In the genomic region with DNA sequence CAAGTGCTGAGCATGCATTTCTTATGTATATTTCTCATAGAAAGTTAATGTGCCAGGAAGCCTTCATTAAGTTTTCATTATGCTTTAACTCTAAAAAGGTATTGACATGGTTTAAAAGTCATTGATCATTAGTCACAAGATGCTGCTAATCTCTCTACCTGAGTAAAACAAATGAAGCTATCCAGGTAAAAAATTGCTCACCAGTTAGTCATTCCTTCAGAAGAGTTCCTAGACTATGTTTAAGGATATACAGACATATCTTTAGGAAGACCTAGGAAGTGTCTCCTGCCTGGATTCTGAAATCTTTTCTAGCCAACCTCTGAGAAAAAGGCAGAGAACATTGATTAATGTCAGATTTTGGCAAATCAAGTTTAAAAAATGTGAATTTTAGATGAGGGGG, we compare ENCODE assay signal across 27 cellular contexts.
DNase-seq lines count a peak whose midpoint lies in the region; ATAC-seq, FAIRE-seq and TF ChIP-seq lines count a peak whose summit lies in the region.
"Had no signal": no experiment of that assay in that cellular context is flagged by ENCODE, and none has a peak within 500 bp of the region (broad histone marks: within the 10 kb centered on the region; RNA-seq: fewer than 3 reads in every experiment).

No MANE protein-coding gene starts in this region.

- H3K9me3 ChIP-seq in HepG2 (ENCODE audit: low read length) (no peaks in the 10 kb centered on the region), right lobe of liver (no peaks in the 10 kb centered on the region), endothelial cell of umbilical vein (replicated peaks; ENCODE audit: control insufficient read depth, insufficient read depth, low read length) (no peaks in the 10 kb centered on the region)
- H3K9me3 ChIP-seq: BE2C; BLaER1 treated with 17β-estradiol and CSF1 and Interleukin-3, amounts not matched to agents 10 nM and 100 nM had no signal

- H3K4me3 Mint-ChIP-seq in activated CD4-positive, alpha-beta T cell treated with anti-CD3 and anti-CD28 coated beads, Interleukin-2, amount 10 ng/mL, durations not matched to agents 24 days and 14 days = no peak overlapping the region
- H3K4me3 Mint-ChIP-seq: CD14-positive monocyte; CD4-positive, alpha-beta T cell; CD8-positive, alpha-beta memory T cell had no signal

- H3K9me3 Mint-ChIP-seq in activated CD4-positive, alpha-beta T cell treated with anti-CD3 and anti-CD28 coated beads, Interleukin-2, amount 10 ng/mL, durations not matched to agents 24 days and 14 days = no peaks in the 10 kb centered on the region
- H3K9me3 Mint-ChIP-seq: CD4-positive, alpha-beta T cell had no signal

- H3K27me3 ChIP-seq in HepG2 (ENCODE audit: control insufficient read depth in 1 of 2, insufficient read depth in 2 of 2, low read length in 2 of 2) (no peaks in the 10 kb centered on the region), right lobe of liver (no peaks in the 10 kb centered on the region), endothelial cell of umbilical vein (ENCODE audit: control insufficient read depth in 2 of 2, insufficient read depth in 2 of 2, low read length in 2 of 2) (no peaks in the 10 kb centered on the region)
- H3K27me3 ChIP-seq: BE2C; BLaER1 treated with 17β-estradiol and CSF1 and Interleukin-3, amounts not matched to agents 10 nM and 100 nM had no signal

- POLR2A ChIA-PET in HepG2 (lab: Yijun Ruan, JAX) (no interaction called here), endothelial cell of umbilical vein (lab: Charles Lee) (no interaction called here)

- TF ChIP-seq EP300 in HepG2 (IDR thresholded peaks at IDR 0.05; ENCODE audit: low read depth in 2 of 2, low read length in 2 of 2) (no peak), HepG2 (CRISPR knock-in tag; IDR thresholded peaks at IDR 0.05; ENCODE audit: borderline replicate concordance) (no peak)

- H3K36me3 Mint-ChIP-seq in activated CD4-positive, alpha-beta T cell treated with anti-CD3 and anti-CD28 coated beads, Interleukin-2, amount 10 ng/mL, durations not matched to agents 24 days and 14 days (ENCODE audit: low read depth) = no peaks in the 10 kb centered on the region
- H3K36me3 Mint-ChIP-seq: CD14-positive monocyte; CD8-positive, alpha-beta memory T cell had no signal

- no peaks in the 10 kb centered on the region for H3K36me3 ChIP-seq in HepG2 (replicated peaks in 1 of 2; ENCODE audit: control insufficient read depth in 1 of 2, insufficient read depth in 2 of 2, low read length in 2 of 2)
- no peaks in the 10 kb centered on the region for H3K36me3 ChIP-seq in right lobe of liver
- H3K36me3 ChIP-seq in endothelial cell of umbilical vein (ENCODE audit: control insufficient read depth in 2 of 2, extremely low read depth in 1 of 2, insufficient read depth in 2 of 2, low read length in 2 of 2) = no peaks in the 10 kb centered on the region
- H3K36me3 ChIP-seq: BE2C; BLaER1 treated with 17β-estradiol and CSF1 and Interleukin-3, amounts not matched to agents 10 nM and 100 nM had no signal

- H3K27ac ChIP-seq in HepG2 (ENCODE audit: extremely low read length, insufficient read depth, low read length) = no peak overlapping the region
- no peak overlapping the region for H3K27ac ChIP-seq in right lobe of liver
- H3K27ac ChIP-seq in endothelial cell of umbilical vein (ENCODE audit: insufficient read depth, low read depth, low read length) = no peak overlapping the region
- H3K27ac ChIP-seq: 22Rv1; BLaER1 treated with 17β-estradiol and CSF1 and Interleukin-3, amounts not matched to agents 10 nM and 100 nM; GM23248 had no signal

- dilution Hi-C loops in endothelial cell of umbilical vein (cut with MboI; ENCODE audit: extremely low pct_ligation_motif_present, low sequenced_read_pairs) = no loop called here

- H3K4me3 ChIP-seq in HepG2 (replicated peaks in 1 of 3; ENCODE audit: insufficient read depth in 1 of 3, low read depth in 2 of 3, low read length in 3 of 3) (no peak overlapping the region), right lobe of liver (no peak overlapping the region), endothelial cell of umbilical vein (replicated peaks in 1 of 3; ENCODE audit: insufficient read depth in 1 of 3, low read depth in 1 of 3, low read length in 3 of 3) (no peak overlapping the region)
- H3K4me3 ChIP-seq: BLaER1 treated with 17β-estradiol and CSF1 and Interleukin-3, amounts not matched to agents 10 nM and 100 nM; GM12878; GM23248 had no signal

- TF ChIP-seq RAD21 in HepG2 (CRISPR knock-in tag; IDR thresholded peaks at IDR 0.05) = no peak

- CTCF ChIA-PET in HepG2 (lab: Yijun Ruan, JAX; ENCODE audit: low intra/inter-chr PET ratio, low total read pairs) = no interaction called here
- CTCF ChIA-PET in endothelial cell of umbilical vein (lab: Charles Lee) = no interaction called here

- no peaks in the 10 kb centered on the region for H4K20me1 ChIP-seq in HepG2 (ENCODE audit: insufficient read depth, low read length)
- H4K20me1 ChIP-seq in endothelial cell of umbilical vein (replicated peaks; ENCODE audit: control insufficient read depth, extremely low read depth, insufficient read depth, low read length) = no peaks in the 10 kb centered on the region
- H4K20me1 ChIP-seq: BLaER1 treated with 17β-estradiol and CSF1 and Interleukin-3, amounts not matched to agents 10 nM and 100 nM had no signal

- intact Hi-C loops in HepG2 (cut with micrococcal nuclease; ENCODE audit: unreplicated experiment) (no loop called here), right lobe of liver (cut with DNase I) (no loop called here), endothelial cell of umbilical vein (cut with micrococcal nuclease) (no loop called here)
- intact Hi-C loops in activated CD4-positive, alpha-beta T cell treated with anti-CD3 and anti-CD28 coated beads, Interleukin-2, amount 10 ng/mL, durations not matched to agents 24 days and 14 days (cut with micrococcal nuclease) = no loop called here

- H3K9me1 ChIP-seq in endothelial cell of umbilical vein (replicated peaks; ENCODE audit: control insufficient read depth, extremely low read depth, insufficient read depth, low read length) = no peaks in the 10 kb centered on the region

- TF ChIP-seq CTCF in HepG2 (CRISPR knock-in tag; IDR thresholded peaks at IDR 0.05) (no peak), right lobe of liver (IDR thresholded peaks at IDR 0.05) (no peak), endothelial cell of umbilical vein (IDR thresholded peaks at IDR 0.05; ENCODE audit: extremely low read depth in 1 of 2, insufficient read depth in 1 of 2, low read depth in 1 of 2, low read length in 2 of 2) (no peak), GM13977 (IDR thresholded peaks at IDR 0.05; ENCODE audit: extremely low read depth, insufficient read depth, missing control alignments) (no peak)

- H3K4me1 ChIP-seq in HepG2 (ENCODE audit: insufficient read depth, low read length) (no peaks in the 10 kb centered on the region), right lobe of liver (no peaks in the 10 kb centered on the region), endothelial cell of umbilical vein (ENCODE audit: control insufficient read depth, extremely low read depth, insufficient read depth, low read length) (peaks cover 10% of the 10 kb centered on the region)
- H3K4me1 ChIP-seq: BE2C had no signal

- H3K79me2 ChIP-seq in HepG2 (ENCODE audit: insufficient read depth, low read length) (no peaks in the 10 kb centered on the region), endothelial cell of umbilical vein (ENCODE audit: control insufficient read depth, insufficient read depth, low read length) (no peaks in the 10 kb centered on the region)

- no peak for FAIRE-seq in HepG2 (lab: Jason Lieb, UNC)
- peak; percentile 42 for FAIRE-seq in endothelial cell of umbilical vein (lab: Jason Lieb, UNC)
- FAIRE-seq: A204.1, D721Med, GM12878, GM18507, H1 had no signal

- in situ Hi-C loops in HepG2 (cut with HindIII; ENCODE audit: extremely low pct_ligation_motif_present, low pct_unique_long_range_greater_than_20kb) (no loop called here), GM13977 (cut with MboI; ENCODE audit: low pct_unique_long_range_greater_than_20kb, low sequenced_read_pairs, unreplicated experiment) (no loop called here)

- no peak for TF ChIP-seq POLR2A in HepG2 (IDR thresholded peaks at IDR 0.05; ENCODE audit: insufficient read depth in 1 of 2, low read depth in 2 of 2, low read length in 2 of 2)
- no peak for TF ChIP-seq POLR2A in right lobe of liver (IDR thresholded peaks at IDR 0.05)
- no peak for TF ChIP-seq POLR2A in endothelial cell of umbilical vein (IDR thresholded peaks at IDR 0.05; ENCODE audit: low read depth, low read length)

- BruUV-seq in HepG2 (replicated peaks; lab: Mats Ljungman, UMichigan) (no TSS peak), endothelial cell of umbilical vein (replicated peaks; lab: Mats Ljungman, UMichigan) (no TSS peak)

- H3K27me3 Mint-ChIP-seq in activated CD4-positive, alpha-beta T cell treated with anti-CD3 and anti-CD28 coated beads, Interleukin-2, amount 10 ng/mL, durations not matched to agents 24 days and 14 days = no peaks in the 10 kb centered on the region
- H3K27me3 Mint-ChIP-seq: CD4-positive, alpha-beta T cell had no signal

- H3K4me1 Mint-ChIP-seq in activated CD4-positive, alpha-beta T cell treated with anti-CD3 and anti-CD28 coated beads, Interleukin-2, amount 10 ng/mL, durations not matched to agents 24 days and 14 days = no peaks in the 10 kb centered on the region
- H3K4me1 Mint-ChIP-seq: CD14-positive monocyte; CD8-positive, alpha-beta memory T cell had no signal

- no peak overlapping the region for H3K27ac Mint-ChIP-seq in activated CD4-positive, alpha-beta T cell treated with anti-CD3 and anti-CD28 coated beads, Interleukin-2, amount 10 ng/mL, durations not matched to agents 24 days and 14 days
- H3K27ac Mint-ChIP-seq: CD14-positive monocyte; CD4-positive, alpha-beta T cell; CD8-positive, alpha-beta memory T cell had no signal

- no peak overlapping the region for H2AFZ ChIP-seq in HepG2 (ENCODE audit: low read length)
- H2AFZ ChIP-seq in endothelial cell of umbilical vein (ENCODE audit: low read depth, low read length) = no peak overlapping the region
- H2AFZ ChIP-seq: GM23248 had no signal

- H3K4me2 ChIP-seq in HepG2 (ENCODE audit: low read depth, low read length) (no peak overlapping the region), endothelial cell of umbilical vein (ENCODE audit: insufficient read depth, low read length) (no peak overlapping the region)
- H3K4me2 ChIP-seq: BLaER1 treated with 17β-estradiol and CSF1 and Interleukin-3, amounts not matched to agents 10 nM and 100 nM had no signal

- DNase-seq in HepG2 (ENCODE audit: low spot score) (no peak), right lobe of liver (no peak), endothelial cell of umbilical vein (ENCODE audit: low read depth, low spot score) (no peak), kidney tubule cell (ENCODE audit: low spot score) (peak; percentile 48), GM13977 (ENCODE audit: low spot score) (no peak), NCI-H1694 (lab: John Stamatoyannopoulos, UW) (no peak)
- DNase-seq in activated CD4-positive, alpha-beta T cell treated with anti-CD3 and anti-CD28 coated beads, Interleukin-2, amount 10 ng/mL, durations not matched to agents 24 days and 14 days = no peak
- DNase-seq: ACHN; AML-193; BE2C; CD4-positive, alpha-beta T cell; CD8-positive, alpha-beta memory T cell; DMS 273 treated with DMSO at 0.1 percent for 48 hours; DMS79; EL; GDM1; GM23248; H7; HCEC 1CT had no signal

- H3K9ac ChIP-seq in HepG2 (ENCODE audit: insufficient read depth, low read depth, low read length) (no peak overlapping the region), endothelial cell of umbilical vein (replicated peaks; ENCODE audit: extremely low read depth, insufficient read depth, low read length) (no peak overlapping the region)
- H3K9ac ChIP-seq: BLaER1 treated with 17β-estradiol and CSF1 and Interleukin-3, amounts not matched to agents 10 nM and 100 nM; GM23248 had no signal

- ATAC-seq in HepG2 (no peak), right lobe of liver (no peak)
- ATAC-seq: GM12878 had no signal
